Comparison of ENCODE assay signal across 23 cellular contexts in the genomic region with DNA sequence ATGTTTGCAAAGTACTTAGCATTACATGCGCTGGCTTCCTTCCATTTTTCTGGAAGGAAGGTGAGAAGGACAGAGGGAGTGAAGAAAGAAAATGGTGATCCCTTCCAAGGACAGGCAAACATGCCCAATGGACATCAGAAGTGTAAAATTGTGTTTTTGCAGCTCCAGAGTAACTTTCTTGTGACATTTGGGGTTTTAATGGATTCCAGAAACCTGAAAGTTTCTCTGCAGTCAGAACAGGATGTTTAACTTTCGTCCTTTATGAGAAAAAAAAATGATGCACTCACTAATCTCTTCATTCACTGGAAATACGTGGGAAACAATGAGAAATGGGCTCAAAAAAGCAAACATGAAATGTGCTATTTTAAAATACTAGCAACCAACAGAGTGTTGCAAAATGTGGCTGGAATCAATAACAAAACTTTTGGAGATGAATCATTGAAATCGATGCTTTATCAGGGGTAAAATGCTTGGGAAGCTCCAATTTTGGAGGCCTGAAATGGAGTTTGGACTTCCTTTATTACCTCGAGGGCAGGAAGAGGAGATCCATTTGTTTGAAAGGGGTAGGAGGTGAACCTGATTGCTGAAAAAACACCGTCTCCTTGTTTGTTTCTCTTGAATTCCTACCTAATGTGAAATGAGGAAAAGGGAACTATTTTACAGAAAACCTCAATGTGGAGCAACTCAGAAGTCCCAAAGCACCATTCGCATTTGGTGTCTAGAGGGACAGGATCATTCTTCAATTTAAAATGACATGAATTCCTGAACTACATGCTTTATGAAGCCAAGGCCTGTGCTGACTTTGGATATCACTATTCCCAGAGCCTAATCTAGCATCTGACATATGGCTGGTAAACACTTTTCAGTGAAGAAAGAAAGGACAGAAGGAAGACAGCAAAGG.
"Had no signal": no experiment of that assay in that cellular context is flagged by ENCODE, and none has a peak within 500 bp of the region (broad histone marks: within the 10 kb centered on the region; RNA-seq: fewer than 3 reads in every experiment).

No MANE protein-coding gene starts in this region.

- H3K27me3 ChIP-seq: left lung, sigmoid colon, testis, tibial nerve, upper lobe of right lung, uterus had no signal

- H3K4me3 ChIP-seq: esophagus squamous epithelium, left lung, psoas muscle, sigmoid colon, testis, tibial nerve, upper lobe of right lung, uterus had no signal

- ATAC-seq: effector memory CD8-positive, alpha-beta T cell; left lung; naive thymus-derived CD4-positive, alpha-beta T cell; psoas muscle; stimulated activated effector memory CD8-positive, alpha-beta T cell treated with anti-CD3 and anti-CD28 coated beads, Interleukin-12 subunit alpha, Interleukin-12 subunit beta, amount 100 ng/mL, for 72 hours; upper lobe of right lung had no signal

- H3K36me3 Mint-ChIP-seq: naive thymus-derived CD4-positive, alpha-beta T cell; stimulated activated effector memory CD8-positive, alpha-beta T cell treated with anti-CD3 and anti-CD28 coated beads, Interleukin-12 subunit alpha, Interleukin-12 subunit beta, amount 100 ng/mL, for 72 hours had no signal

- H3K36me3 ChIP-seq: esophagus squamous epithelium, left lung, sigmoid colon, tibial nerve, upper lobe of right lung, uterus had no signal

- H3K4me1 ChIP-seq: left lung, psoas muscle, sigmoid colon, upper lobe of right lung, uterus had no signal

- DNase-seq: cortex of kidney; effector memory CD8-positive, alpha-beta T cell; erythroblast; esophagus squamous epithelium; left cardiac atrium; left lung; mesenchymal stem cell; midbrain; naive thymus-derived CD4-positive, alpha-beta T cell; nephron progenitor cell; nucleus accumbens; psoas muscle; right cardiac atrium; sigmoid colon; stimulated activated CD4-positive, alpha-beta T cell treated with anti-CD3 and anti-CD28 coated beads, Interleukin-2, amount 100 ng/mL, for 24 hours; stimulated activated CD4-positive, alpha-beta T cell treated with anti-CD3 and anti-CD28 coated beads, Interleukin-4, amount 100 ng/mL, for 24 hours; stimulated activated naive CD4-positive, alpha-beta T cell treated with Interleukin-2 at 50 U/mL for 16 hours; substantia nigra; upper lobe of right lung; uterus had no signal

- H3K4me3 Mint-ChIP-seq: effector memory CD8-positive, alpha-beta T cell; naive thymus-derived CD4-positive, alpha-beta T cell; nephron progenitor cell; stimulated activated effector memory CD8-positive, alpha-beta T cell treated with anti-CD3 and anti-CD28 coated beads, Interleukin-12 subunit alpha, Interleukin-12 subunit beta, amount 100 ng/mL, for 72 hours had no signal

- H3K27ac ChIP-seq: left lung, psoas muscle, sigmoid colon, testis, tibial nerve, upper lobe of right lung, uterus had no signal

- H3K9me3 Mint-ChIP-seq: effector memory CD8-positive, alpha-beta T cell; naive thymus-derived CD4-positive, alpha-beta T cell; stimulated activated effector memory CD8-positive, alpha-beta T cell treated with anti-CD3 and anti-CD28 coated beads, Interleukin-12 subunit alpha, Interleukin-12 subunit beta, amount 100 ng/mL, for 72 hours had no signal

- H3K27ac Mint-ChIP-seq: effector memory CD8-positive, alpha-beta T cell; naive thymus-derived CD4-positive, alpha-beta T cell; nephron progenitor cell; stimulated activated effector memory CD8-positive, alpha-beta T cell treated with anti-CD3 and anti-CD28 coated beads, Interleukin-12 subunit alpha, Interleukin-12 subunit beta, amount 100 ng/mL, for 72 hours had no signal

- H3K4me1 Mint-ChIP-seq: stimulated activated effector memory CD8-positive, alpha-beta T cell treated with anti-CD3 and anti-CD28 coated beads, Interleukin-12 subunit alpha, Interleukin-12 subunit beta, amount 100 ng/mL, for 72 hours had no signal

- H3K9me3 ChIP-seq: esophagus squamous epithelium, left lung, psoas muscle, sigmoid colon, testis, tibial nerve, upper lobe of right lung, uterus had no signal
